ENCODE assay signal across 27 cellular contexts in genomic region chr7:16189026-16189715, GRCh38.
A peak's percentile ranks its signal among the peaks of the same experiment; 100 is the strongest.
DNase-seq lines count a peak whose midpoint lies in the region; ATAC-seq and TF ChIP-seq lines count a peak whose summit lies in the region.
"Had no signal": no experiment of that assay in that cellular context is flagged by ENCODE, and none has a peak within 500 bp of the region (broad histone marks: within the 10 kb centered on the region; RNA-seq: fewer than 3 reads in every experiment).

No MANE protein-coding gene starts in this region.

- H2AFZ ChIP-seq in mesenchymal stem cell (ENCODE audit: low read depth, low read length): no peak overlapping the region

- H2BK12ac ChIP-seq in mesenchymal stem cell (ENCODE audit: low read length in 2 of 2): no peak overlapping the region

- no peak overlapping the region for H2BK120ac ChIP-seq in mesenchymal stem cell (ENCODE audit: low read depth, low read length)

- no peak overlapping the region for H3K18ac ChIP-seq in mesenchymal stem cell (ENCODE audit: low read depth in 1 of 2, low read length in 2 of 2)

- peak; percentile 79 for DNase-seq in AG10803 (ENCODE audit: low read depth)
- peak; percentile 21 for DNase-seq in Jurkat, Clone E6-1 (ENCODE audit: low read depth, low spot score)
- DNase-seq in choroid plexus epithelial cell (ENCODE audit: low read depth): peak; percentile 70
- peak; percentile 6 for DNase-seq in mesenchymal stem cell
- no peak for DNase-seq in NCI-H345 (lab: John Stamatoyannopoulos, UW)
- no peak for DNase-seq in hippocampal formation (lab: John Stamatoyannopoulos, UW)
- DNase-seq: ACHN; activated CD4-positive, alpha-beta T cell treated with anti-CD3 and anti-CD28 coated beads for 1 hour; activated naive CD4-positive, alpha-beta T cell treated with anti-CD3 and anti-CD28 coated beads, Interleukin-2, amount 10 ng/mL, durations not matched to agents 7 days and 5 days; activated T-cell treated with anti-CD3 and anti-CD28 coated beads, Interleukin-2, amount 50 U/mL, for 48 hours; body of pancreas; CD8-positive, alpha-beta memory T cell; colonic mucosa; DND-41; kidney; MM.1S; naive thymus-derived CD8-positive, alpha-beta T cell; NCI-H146; NCI-H2171; NCI-H82; ovary; right lobe of liver; SHP77; SW 1271; uterus had no signal

- TF ChIP-seq CTCF in AG10803 (conservative IDR thresholded peaks at IDR 0.05; ENCODE audit: low read length) (no peak), choroid plexus epithelial cell (conservative IDR thresholded peaks at IDR 0.05; ENCODE audit: low read depth, low read length) (no peak)

- no peaks in the 10 kb centered on the region for H3K4me1 ChIP-seq in mesenchymal stem cell (ENCODE audit: control insufficient read depth, insufficient read depth, low read depth, low read length)
- H3K4me1 ChIP-seq: body of pancreas, colonic mucosa, right lobe of liver, uterus had no signal

- 100% methylated on average over 1 of the region's 2 CpGs for WGBS in mesenchymal stem cell

- no peak overlapping the region for H3K9ac ChIP-seq in mesenchymal stem cell (ENCODE audit: low read length)

- H3K36me3 ChIP-seq in mesenchymal stem cell (ENCODE audit: control insufficient read depth in 1 of 2, insufficient read depth in 2 of 2, low read depth in 1 of 2, low read length in 2 of 2): no peaks in the 10 kb centered on the region
- H3K36me3 ChIP-seq: colonic mucosa, ovary, right lobe of liver, uterus had no signal

- no peak overlapping the region for H3K4me2 ChIP-seq in mesenchymal stem cell (ENCODE audit: low read length, poor library complexity, severe bottlenecking)

- H3K27me3 ChIP-seq in mesenchymal stem cell (ENCODE audit: control insufficient read depth in 1 of 2, insufficient read depth in 1 of 2, low read length in 2 of 2): no peaks in the 10 kb centered on the region
- H3K27me3 ChIP-seq: body of pancreas, colonic mucosa, ovary, right lobe of liver, uterus had no signal

- no peaks in the 10 kb centered on the region for H3K79me1 ChIP-seq in mesenchymal stem cell (replicated peaks; ENCODE audit: low read length, poor library complexity, severe bottlenecking)

- H3K4ac ChIP-seq in mesenchymal stem cell (ENCODE audit: low read depth in 1 of 2, low read length in 2 of 2): no peak overlapping the region

- H3K27ac ChIP-seq in mesenchymal stem cell (ENCODE audit: low read length, poor library complexity, severe bottlenecking): no peak overlapping the region
- H3K27ac ChIP-seq: body of pancreas, colonic mucosa, ovary, right lobe of liver, uterus had no signal

- H2AK5ac ChIP-seq in mesenchymal stem cell (ENCODE audit: low read length, severe bottlenecking): no peak overlapping the region

- H2BK5ac ChIP-seq in mesenchymal stem cell (ENCODE audit: low read depth, low read length, poor library complexity, severe bottlenecking): no peak overlapping the region

- H3K4me3 ChIP-seq in AG10803 (ENCODE audit: low read length): no peak overlapping the region
- no peak overlapping the region for H3K4me3 ChIP-seq in Jurkat, Clone E6-1 (ENCODE audit: low read length)
- no peak overlapping the region for H3K4me3 ChIP-seq in choroid plexus epithelial cell (ENCODE audit: low read depth, low read length)
- no peak overlapping the region for H3K4me3 ChIP-seq in mesenchymal stem cell (ENCODE audit: insufficient read depth in 1 of 2, low read depth in 1 of 2, low read length in 2 of 2)
- H3K4me3 ChIP-seq: body of pancreas, colonic mucosa, ovary, right lobe of liver, uterus had no signal

- no peak overlapping the region for H3K23ac ChIP-seq in mesenchymal stem cell (ENCODE audit: low read length in 2 of 2)

- H4K8ac ChIP-seq in mesenchymal stem cell (ENCODE audit: low read length): no peak overlapping the region

- no peak overlapping the region for H4K91ac ChIP-seq in mesenchymal stem cell (ENCODE audit: low read length)

- H3K14ac ChIP-seq in mesenchymal stem cell (ENCODE audit: low read length in 2 of 2): no peak overlapping the region

- no peaks in the 10 kb centered on the region for H3K9me3 ChIP-seq in mesenchymal stem cell (ENCODE audit: control insufficient read depth, low read length)
- H3K9me3 ChIP-seq: body of pancreas, colonic mucosa, ovary, right lobe of liver, uterus had no signal

- ATAC-seq in GM19328 (IDR thresholded peaks at IDR 0.05; ENCODE audit: unreplicated experiment): no peak
- no peak for ATAC-seq in HG02623 (IDR thresholded peaks at IDR 0.05; ENCODE audit: unreplicated experiment)
- ATAC-seq: body of pancreas; naive thymus-derived CD8-positive, alpha-beta T cell; right lobe of liver had no signal

- H2BK15ac ChIP-seq in mesenchymal stem cell (ENCODE audit: low read depth, poor library complexity, severe bottlenecking): no peak overlapping the region

Comparison
In these comparisons a context has a peak if more than half of its experiments do, and no peak if none do; other contexts are left out.
1. DNase-seq: peak in AG10803 (single experiment), Jurkat, Clone E6-1 (single experiment), choroid plexus epithelial cell (single experiment) and mesenchymal stem cell (single experiment); none in NCI-H345 (single experiment) and hippocampal formation (0 of 2).